In genomic region chr3:46694520-46694919, GRCh38 we compare ENCODE assay signal across 13 cellular contexts. TPM values are rescaled to one million over a fixed set of nuclear protein-coding genes. Genes with fewer than 3 reads are reported as not detected.
A peak's percentile ranks its signal among the peaks of the same experiment; 100 is the strongest.
DNase-seq lines count a peak whose midpoint lies in the region; ATAC-seq and TF ChIP-seq lines count a peak whose summit lies in the region.
"Had no signal": no experiment of that assay in that cellular context is flagged by ENCODE, and none has a peak within 500 bp of the region (broad histone marks: within the 10 kb centered on the region; RNA-seq: fewer than 3 reads in every experiment).

No MANE protein-coding gene starts in this region.

- H3K4me1 ChIP-seq in adrenal gland (replicated peaks in 1 of 2) (peaks cover 34 to 55% of the 10 kb centered on the region in 2 donors), aorta (ENCODE audit: control insufficient read depth in 1 of 2, insufficient read depth in 2 of 2, low read length in 2 of 2) (peaks cover 0 to 5% of the 10 kb centered on the region in 2 donors)

- ATAC-seq in stimulated activated naive CD8-positive, alpha-beta T cell treated with anti-CD3 and anti-CD28 coated beads, Interleukin-15, amount 100 ng/mL, for 72 hours: no peak
- no peak for ATAC-seq in stimulated activated naive CD8-positive, alpha-beta T cell treated with anti-CD3 and anti-CD28 coated beads, Interleukin-15, Interleukin-2, amounts not matched to agents 100 U/mL and 50 U/mL, for 24 hours
- ATAC-seq in naive thymus-derived CD8-positive, alpha-beta T cell: no peak
- ATAC-seq in aorta (ENCODE audit: low FRiP score) (no peak), GM18870 (IDR thresholded peaks at IDR 0.05; ENCODE audit: unreplicated experiment) (no peak)

- no peak for DNase-seq in stimulated activated naive CD8-positive, alpha-beta T cell treated with anti-CD3 and anti-CD28 coated beads, Interleukin-15, amount 100 ng/mL, for 72 hours
- DNase-seq in stimulated activated naive CD8-positive, alpha-beta T cell treated with anti-CD3 and anti-CD28 coated beads, Interleukin-15, Interleukin-2, amounts not matched to agents 100 U/mL and 50 U/mL, for 24 hours: no peak
- DNase-seq in adrenal gland (peak in 2 of 7 donors; percentile 31 to 58), aorta (no peak), NCI-H2196 (lab: John Stamatoyannopoulos, UW; ENCODE audit: unreplicated experiment) (no peak), NCI-H526 treated with DMSO at 0.1 percent for 48 hours (lab: John Stamatoyannopoulos, UW) (no peak)
- DNase-seq in naive thymus-derived CD8-positive, alpha-beta T cell: no peak
- DNase-seq: dorsolateral prefrontal cortex, NCI-H1436 treated with DMSO at 0.1 percent for 48 hours, NCI-H748 treated with DMSO at 0.1 percent for 48 hours had no signal

- H3K27ac ChIP-seq in adrenal gland (peak overlapping the region in 3 of 5 donors; percentile 72 to 82 (median 79)), aorta (ENCODE audit: low read depth in 1 of 2, low read length in 2 of 2) (peak overlapping the region; percentile 5 to 73)

- no peak for TF ChIP-seq POLR2A in adrenal gland (IDR thresholded peaks at IDR 0.05)

- H3K4me3 ChIP-seq in adrenal gland (no peak overlapping the region), aorta (ENCODE audit: low read length in 2 of 2) (no peak overlapping the region)

- H3K36me3 ChIP-seq in adrenal gland (replicated peaks in 1 of 2) (no peaks in the 10 kb centered on the region), aorta (ENCODE audit: control insufficient read depth in 1 of 2, insufficient read depth in 2 of 2, low read length in 1 of 2) (no peaks in the 10 kb centered on the region)

- intact Hi-C loops in adrenal gland (cut with DNase I): no loop called here
- intact Hi-C loops in aorta (cut with DNase I): no loop called here

- no peak overlapping the region for H3K27ac Mint-ChIP-seq in stimulated activated naive CD8-positive, alpha-beta T cell treated with anti-CD3 and anti-CD28 coated beads, Interleukin-15, amount 100 ng/mL, for 72 hours
- peak overlapping the region in 7 of 10 donors; percentile 10 to 93 (median 71) for H3K27ac Mint-ChIP-seq in naive thymus-derived CD8-positive, alpha-beta T cell

- no peaks in the 10 kb centered on the region for H3K36me3 Mint-ChIP-seq in naive thymus-derived CD8-positive, alpha-beta T cell

- TF ChIP-seq CTCF in adrenal gland (IDR thresholded peaks at IDR 0.05): no peak

- no peaks in the 10 kb centered on the region for H3K27me3 ChIP-seq in adrenal gland
- no peaks in the 10 kb centered on the region for H3K27me3 ChIP-seq in aorta (ENCODE audit: control insufficient read depth in 1 of 2, insufficient read depth in 2 of 2, low read length in 1 of 2)

- WGBS in adrenal gland, 4 donors: 95 to 100% (median 98%) methylated on average over 2 to 3 of the region's 3 CpGs
- WGBS in aorta, 2 donors: 94 to 96% methylated on average over 3 of the region's 3 CpGs

- peak overlapping the region; percentile 64 to 76 for H3K4me3 Mint-ChIP-seq in stimulated activated naive CD8-positive, alpha-beta T cell treated with anti-CD3 and anti-CD28 coated beads, Interleukin-15, amount 100 ng/mL, for 72 hours
- H3K4me3 Mint-ChIP-seq in naive thymus-derived CD8-positive, alpha-beta T cell: peak overlapping the region in 9 of 10 donors; percentile 12 to 84 (median 62)

- peaks cover 19% of the 10 kb centered on the region for H3K27me3 Mint-ChIP-seq in stimulated activated naive CD8-positive, alpha-beta T cell treated with anti-CD3 and anti-CD28 coated beads, Interleukin-15, amount 100 ng/mL, for 72 hours
- H3K27me3 Mint-ChIP-seq in naive thymus-derived CD8-positive, alpha-beta T cell: peaks cover 0 to 3% (median 0%) of the 10 kb centered on the region in 5 donors

- POLR2A ChIA-PET in naive thymus-derived CD8-positive, alpha-beta T cell (lab: Charles Lee): no interaction called here

- H3K4me1 Mint-ChIP-seq in stimulated activated naive CD8-positive, alpha-beta T cell treated with anti-CD3 and anti-CD28 coated beads, Interleukin-15, amount 100 ng/mL, for 72 hours: peaks cover 48% of the 10 kb centered on the region
- H3K4me1 Mint-ChIP-seq in naive thymus-derived CD8-positive, alpha-beta T cell: peaks cover 27 to 62% (median 54%) of the 10 kb centered on the region in 4 donors

- H3K9me3 Mint-ChIP-seq in stimulated activated naive CD8-positive, alpha-beta T cell treated with anti-CD3 and anti-CD28 coated beads, Interleukin-15, amount 100 ng/mL, for 72 hours: no peaks in the 10 kb centered on the region
- no peaks in the 10 kb centered on the region for H3K9me3 Mint-ChIP-seq in naive thymus-derived CD8-positive, alpha-beta T cell

- H3K9me3 ChIP-seq in adrenal gland (replicated peaks in 1 of 3) (no peaks in the 10 kb centered on the region), aorta (ENCODE audit: control insufficient read depth, low read length) (no peaks in the 10 kb centered on the region)

RNA-seq across cellular contexts. Expression of gene ALS2CL, which starts 1.0 kb away (rescaled TPM):
- total RNA-seq in adrenal gland (10 to 100 TPM in 4 of 8 donors, 1 to 10 TPM in 4; 2.6 to 15.6 (median 10.1) TPM), aorta (10 to 100 TPM; 21.0 to 28.7 TPM)
- polyA plus RNA-seq in adrenal gland (10 to 100 TPM in 2 of 3 donors, 1 to 10 TPM in 1; 1.5 to 48.3 (median 36.8) TPM), aorta (10 to 100 TPM in 1 of 2 donors, 1 to 10 TPM in 1; 3.8 to 40.7 TPM)
- 10 to 100 TPM in 1 of 2 experiments, 1 to 10 TPM in 1; 9.1 to 10.2 TPM for total RNA-seq in naive thymus-derived CD8-positive, alpha-beta T cell
- 1 to 10 TPM in 1 of 3 donors, under 1 TPM in 2; 0.48 to 1.2 (median 0.85) TPM for polyA plus RNA-seq in naive thymus-derived CD8-positive, alpha-beta T cell

RNA-seq across cellular contexts. Expression of gene TMIE, which starts 6.7 kb away (rescaled TPM):
- total RNA-seq in adrenal gland (1 to 10 TPM in 5 of 8 donors, under 1 TPM in 3; 0.30 to 2.6 (median 1.2) TPM), aorta (under 1 TPM; 0.55 to 0.99 TPM)
- polyA plus RNA-seq in adrenal gland (10 to 100 TPM in 1 of 3 donors, 1 to 10 TPM in 2; 4.1 to 21.4 (median 5.4) TPM), aorta (under 1 TPM; 0.75 to 1.00 TPM)
- total RNA-seq in naive thymus-derived CD8-positive, alpha-beta T cell: 1 to 10 TPM; 2.1 to 2.2 TPM
- polyA plus RNA-seq in naive thymus-derived CD8-positive, alpha-beta T cell: 1 to 10 TPM in 2 of 3 donors, under 1 TPM in 1; 0.29 to 1.4 (median 1.1) TPM
- polyA plus RNA-seq: CD14-positive monocyte had no signal

RNA-seq across cellular contexts. Expression of gene PRSS50, which starts 23.1 kb away (rescaled TPM):
- total RNA-seq in adrenal gland (under 1 TPM in 4 of 8 donors, not detected in 4; 0.07 to 0.30 (median 0.12) TPM), aorta (not detected)
- polyA plus RNA-seq in adrenal gland (1 to 10 TPM in 1 of 3 donors, under 1 TPM in 2; 0.20 to 1.9 (median 0.61) TPM), aorta (under 1 TPM in 1 of 2 donors, not detected in 1; 0.31 TPM)
- total RNA-seq in naive thymus-derived CD8-positive, alpha-beta T cell: not detected
- polyA plus RNA-seq in naive thymus-derived CD8-positive, alpha-beta T cell: under 1 TPM in 1 of 3 donors, not detected in 2; 0.05 TPM
- total RNA-seq: astrocyte had no signal
- polyA plus RNA-seq: CD14-positive monocyte had no signal

Comparison
In these comparisons a context has a peak if more than half of its experiments do, and no peak if none do; other contexts are left out.
1. H3K27ac Mint-ChIP-seq: peak in naive thymus-derived CD8-positive, alpha-beta T cell (7 of 10); none in stimulated activated naive CD8-positive, alpha-beta T cell treated with anti-CD3 and anti-CD28 coated beads, Interleukin-15, amount 100 ng/mL, for 72 hours (0 of 2).